In the genomic region with DNA sequence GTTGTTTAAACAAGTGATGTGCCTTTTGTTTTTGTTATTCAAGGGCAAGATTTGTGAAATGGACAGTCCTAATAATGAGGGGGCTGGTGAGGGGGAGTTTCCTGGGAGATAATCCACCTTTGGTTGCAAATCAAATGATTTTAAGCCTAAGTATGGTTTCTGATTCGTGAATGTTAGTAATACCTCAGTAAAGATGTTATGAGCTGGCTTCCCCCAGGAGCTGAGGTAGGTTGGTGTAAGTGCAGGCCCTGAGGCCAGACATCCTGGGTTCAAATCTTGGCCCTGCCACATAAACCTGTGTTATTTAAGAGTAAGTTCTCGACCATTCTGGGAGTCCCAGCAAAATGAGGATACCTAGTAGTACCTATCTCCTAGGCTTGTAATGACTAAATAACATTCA, we compare ENCODE assay signal across 9 cellular contexts. TPM values are rescaled to one million over a fixed set of nuclear protein-coding genes. Genes with fewer than 3 reads are reported as not detected.
DNase-seq lines count a peak whose midpoint lies in the region; ATAC-seq and TF ChIP-seq lines count a peak whose summit lies in the region.
"Had no signal": no experiment of that assay in that cellular context is flagged by ENCODE, and none has a peak within 500 bp of the region (broad histone marks: within the 10 kb centered on the region; RNA-seq: fewer than 3 reads in every experiment).

No MANE protein-coding gene starts in this region.

- H3K9me3 ChIP-seq in thoracic aorta (no peaks in the 10 kb centered on the region), HAP-1 (no peaks in the 10 kb centered on the region)

- TF ChIP-seq CTCF in WTC11 (IDR thresholded peaks at IDR 0.05) (no peak), thoracic aorta (IDR thresholded peaks at IDR 0.05) (no peak)

- ATAC-seq in WTC11 (no peak), thoracic aorta (ENCODE audit: insufficient number of reproducible peaks, low FRiP score, low read depth) (no peak)

- peaks cover 8 to 24% of the 10 kb centered on the region in 2 donors for H3K4me1 ChIP-seq in thoracic aorta (ENCODE audit: control insufficient read depth in 1 of 2, low read depth in 2 of 2)
- peaks cover 2% of the 10 kb centered on the region; the same call in 1 of the 2 replicates for H3K4me1 ChIP-seq in HAP-1

- H3K4me3 ChIP-seq in thoracic aorta (peak overlapping the region; percentile 71), HAP-1 (no peak overlapping the region; the same call in 1 of the 2 replicates)

- H3K27me3 ChIP-seq in thoracic aorta (replicated peaks; ENCODE audit: insufficient read depth) (no peaks in the 10 kb centered on the region), HAP-1 (ENCODE audit: low read depth) (no peaks in the 10 kb centered on the region)

- peak overlapping the region; percentile 89 for H3K27ac Mint-ChIP-seq in activated T-cell treated with anti-CD3 and anti-CD28 coated beads, Interleukin-2, amount 50 U/mL, for 24 hours
- H3K27ac Mint-ChIP-seq in WTC11, result no peak overlapping the region
- peak overlapping the region; percentile 60 to 93 (median 88) for H3K27ac Mint-ChIP-seq in immature natural killer cell

- in situ Hi-C loops in HAP-1 (cut with MboI; ENCODE audit: low sequenced_read_pairs), result no loop called here

- CTCF ChIA-PET in WTC11 (lab: Charles Lee), result interaction anchor here (1.6 kb wide), 2 partner anchors 10 to 90 kb away, joined by 5 to 10 read pairs; no protein-coding TSS in a partner anchor

- H3K27me3 Mint-ChIP-seq in activated T-cell treated with anti-CD3 and anti-CD28 coated beads, Interleukin-2, amount 50 U/mL, for 24 hours, result no peaks in the 10 kb centered on the region
- H3K27me3 Mint-ChIP-seq in WTC11 (ENCODE audit: low read depth) (no peaks in the 10 kb centered on the region), immature natural killer cell (ENCODE audit: low read depth in 3 of 3) (peaks cover 2 to 7% (median 4%) of the 10 kb centered on the region in 3 donors)

- H3K36me3 ChIP-seq in thoracic aorta, result no peaks in the 10 kb centered on the region
- H3K36me3 ChIP-seq in HAP-1 (replicated peaks), result no peaks in the 10 kb centered on the region

- DNase-seq in activated T-cell treated with anti-CD3 and anti-CD28 coated beads, Interleukin-2, amount 50 U/mL, for 24 hours, result no peak
- DNase-seq in activated T-cell treated with anti-CD3 and anti-CD28 coated beads, Interleukin-2, amount 50 U/mL, for 48 hours, result no peak
- DNase-seq in WTC11 (ENCODE audit: low spot score) (no peak), immature natural killer cell (no peak), thoracic aorta (ENCODE audit: low spot score) (no peak), HAP-1 (ENCODE audit: low spot score in 2 of 2) (no peak), NCI-H2196 treated with DMSO at 0.1 percent for 48 hours (lab: John Stamatoyannopoulos, UW; ENCODE audit: unreplicated experiment) (no peak)
- no peak for DNase-seq in activated CD8-positive, alpha-beta memory T cell treated with anti-CD3 and anti-CD28 coated beads for 24 hours

- POLR2A ChIA-PET in WTC11 (lab: Charles Lee), result no interaction called here

- H3K27ac ChIP-seq in thoracic aorta, result peak overlapping the region; percentile 55 to 66

- peaks cover 38% of the 10 kb centered on the region for H3K4me1 Mint-ChIP-seq in activated T-cell treated with anti-CD3 and anti-CD28 coated beads, Interleukin-2, amount 50 U/mL, for 24 hours (ENCODE audit: low read depth)
- H3K4me1 Mint-ChIP-seq in WTC11, result peaks cover 22% of the 10 kb centered on the region
- H3K4me1 Mint-ChIP-seq in immature natural killer cell, result peaks cover 30 to 32% of the 10 kb centered on the region in 2 donors

- H3K36me3 Mint-ChIP-seq in activated T-cell treated with anti-CD3 and anti-CD28 coated beads, Interleukin-2, amount 50 U/mL, for 24 hours (ENCODE audit: low read depth), result peaks cover 21% of the 10 kb centered on the region
- no peaks in the 10 kb centered on the region; the same call in 1 of the 2 replicates for H3K36me3 Mint-ChIP-seq in WTC11
- H3K36me3 Mint-ChIP-seq in immature natural killer cell, result peaks cover 0 to 4% (median 0%) of the 10 kb centered on the region in 3 donors

- H3K4me3 Mint-ChIP-seq in activated T-cell treated with anti-CD3 and anti-CD28 coated beads, Interleukin-2, amount 50 U/mL, for 24 hours, result peak overlapping the region; percentile 98
- H3K4me3 Mint-ChIP-seq in WTC11 (peak overlapping the region; percentile 100), immature natural killer cell (peak overlapping the region; percentile 91 to 96 (median 93))

- H3K9me3 Mint-ChIP-seq in activated T-cell treated with anti-CD3 and anti-CD28 coated beads, Interleukin-2, amount 50 U/mL, for 24 hours, result no peaks in the 10 kb centered on the region
- H3K9me3 Mint-ChIP-seq in WTC11, result no peaks in the 10 kb centered on the region
- no peaks in the 10 kb centered on the region for H3K9me3 Mint-ChIP-seq in immature natural killer cell

TF ChIP-seq in WTC11, 78 proteins besides CTCF, POLR2A, EP300 and RAD21:
- TF ChIP-seq ZNF121 (CRISPR knock-in tag; IDR thresholded peaks at IDR 0.05) (no peak), ZNF423 (CRISPR knock-in tag; IDR thresholded peaks at IDR 0.05) (no peak), ETV6 (CRISPR knock-in tag; IDR thresholded peaks at IDR 0.05) (no peak), ATF1 (CRISPR knock-in tag; IDR thresholded peaks at IDR 0.05) (no peak), IRF2 (CRISPR knock-in tag; IDR thresholded peaks at IDR 0.05; ENCODE audit: borderline replicate concordance, low read depth) (no peak), TEAD4 (CRISPR knock-in tag; IDR thresholded peaks at IDR 0.05) (no peak), HMGA2 (CRISPR knock-in tag; IDR thresholded peaks at IDR 0.05) (no peak), FOXJ3 (CRISPR knock-in tag; IDR thresholded peaks at IDR 0.05; ENCODE audit: borderline replicate concordance) (no peak), CREB1 (CRISPR knock-in tag; IDR thresholded peaks at IDR 0.05) (no peak), ZNF219 (CRISPR knock-in tag; IDR thresholded peaks at IDR 0.05; ENCODE audit: borderline replicate concordance) (no peak)
- TF ChIP-seq, protein P1, sequence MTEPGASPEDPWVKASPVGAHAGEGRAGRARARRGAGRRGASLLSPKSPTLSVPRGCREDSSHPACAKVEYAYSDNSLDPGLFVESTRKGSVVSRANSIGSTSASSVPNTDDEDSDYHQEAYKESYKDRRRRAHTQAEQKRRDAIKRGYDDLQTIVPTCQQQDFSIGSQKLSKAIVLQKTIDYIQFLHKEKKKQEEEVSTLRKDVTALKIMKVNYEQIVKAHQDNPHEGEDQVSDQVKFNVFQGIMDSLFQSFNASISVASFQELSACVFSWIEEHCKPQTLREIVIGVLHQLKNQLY (CRISPR knock-in tag; IDR thresholded peaks at IDR 0.05), result no peak
- TF ChIP-seq, protein P2, sequence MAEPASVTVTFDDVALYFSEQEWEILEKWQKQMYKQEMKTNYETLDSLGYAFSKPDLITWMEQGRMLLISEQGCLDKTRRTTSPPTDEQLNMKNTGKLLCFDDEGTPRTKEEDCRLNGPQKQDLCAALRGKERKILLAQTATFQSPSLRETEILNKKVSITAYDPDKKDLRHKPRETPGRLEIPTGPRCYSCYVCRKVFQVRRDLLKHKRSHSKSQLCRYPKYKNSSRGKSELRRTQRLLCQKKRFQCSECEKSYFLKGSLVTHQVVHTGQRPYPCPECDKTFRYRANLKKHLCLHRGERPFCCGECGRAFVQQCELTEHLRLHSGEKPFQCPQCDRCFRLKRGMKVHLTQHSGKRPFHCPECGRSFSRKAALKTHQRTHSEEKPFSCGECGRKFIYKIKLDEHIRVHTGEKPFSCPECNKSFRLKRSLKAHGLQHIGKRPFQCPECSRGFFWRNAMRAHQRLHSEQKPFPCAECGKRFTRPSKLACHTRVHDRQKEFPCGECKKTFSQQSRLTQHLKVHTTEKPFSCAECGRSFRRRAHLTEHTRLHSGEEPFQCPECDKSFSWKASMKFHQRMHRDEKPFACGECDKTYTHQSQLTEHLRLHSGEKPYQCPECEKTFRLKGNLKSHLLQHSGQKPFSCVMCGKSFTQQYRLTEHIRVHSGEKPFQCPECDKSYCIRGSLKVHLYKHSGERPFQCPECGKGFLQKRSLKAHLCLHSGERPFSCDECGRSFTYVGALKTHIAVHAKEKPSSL (CRISPR knock-in tag; conservative IDR thresholded peaks at IDR 0.05), result no peak
- TF ChIP-seq, protein P3, sequence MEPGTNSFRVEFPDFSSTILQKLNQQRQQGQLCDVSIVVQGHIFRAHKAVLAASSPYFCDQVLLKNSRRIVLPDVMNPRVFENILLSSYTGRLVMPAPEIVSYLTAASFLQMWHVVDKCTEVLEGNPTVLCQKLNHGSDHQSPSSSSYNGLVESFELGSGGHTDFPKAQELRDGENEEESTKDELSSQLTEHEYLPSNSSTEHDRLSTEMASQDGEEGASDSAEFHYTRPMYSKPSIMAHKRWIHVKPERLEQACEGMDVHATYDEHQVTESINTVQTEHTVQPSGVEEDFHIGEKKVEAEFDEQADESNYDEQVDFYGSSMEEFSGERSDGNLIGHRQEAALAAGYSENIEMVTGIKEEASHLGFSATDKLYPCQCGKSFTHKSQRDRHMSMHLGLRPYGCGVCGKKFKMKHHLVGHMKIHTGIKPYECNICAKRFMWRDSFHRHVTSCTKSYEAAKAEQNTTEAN (CRISPR knock-in tag; IDR thresholded peaks at IDR 0.05), result no peak
- TF ChIP-seq, protein P4, sequence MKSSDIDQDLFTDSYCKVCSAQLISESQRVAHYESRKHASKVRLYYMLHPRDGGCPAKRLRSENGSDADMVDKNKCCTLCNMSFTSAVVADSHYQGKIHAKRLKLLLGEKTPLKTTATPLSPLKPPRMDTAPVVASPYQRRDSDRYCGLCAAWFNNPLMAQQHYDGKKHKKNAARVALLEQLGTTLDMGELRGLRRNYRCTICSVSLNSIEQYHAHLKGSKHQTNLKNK (CRISPR knock-in tag; IDR thresholded peaks at IDR 0.05), result no peak
- TF ChIP-seq, protein P5, sequence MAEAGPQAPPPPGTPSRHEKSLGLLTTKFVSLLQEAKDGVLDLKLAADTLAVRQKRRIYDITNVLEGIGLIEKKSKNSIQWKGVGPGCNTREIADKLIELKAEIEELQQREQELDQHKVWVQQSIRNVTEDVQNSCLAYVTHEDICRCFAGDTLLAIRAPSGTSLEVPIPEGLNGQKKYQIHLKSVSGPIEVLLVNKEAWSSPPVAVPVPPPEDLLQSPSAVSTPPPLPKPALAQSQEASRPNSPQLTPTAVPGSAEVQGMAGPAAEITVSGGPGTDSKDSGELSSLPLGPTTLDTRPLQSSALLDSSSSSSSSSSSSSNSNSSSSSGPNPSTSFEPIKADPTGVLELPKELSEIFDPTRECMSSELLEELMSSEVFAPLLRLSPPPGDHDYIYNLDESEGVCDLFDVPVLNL (CRISPR knock-in tag; IDR thresholded peaks at IDR 0.05; ENCODE audit: borderline replicate concordance, low read depth), result no peak

RNA-seq across cellular contexts. Expression of a gene that starts 1.5 kb away (rescaled TPM):
- total RNA-seq in WTC11 (2021) (7.7 to 11.4 TPM (median 10.2 TPM) in 3 replicates), thoracic aorta (10 to 100 TPM; 47.0 to 68.1 TPM)
- 10 to 100 TPM in 1 of 3 donors, 1 to 10 TPM in 2; 2.4 to 22.8 (median 6.7) TPM for polyA plus RNA-seq in immature natural killer cell

RNA-seq across cellular contexts. Expression of a gene that starts 13.1 kb away (rescaled TPM):
- total RNA-seq in WTC11 (2021) (0.18 TPM in 1 of 3 replicates, not detected in the others), thoracic aorta (not detected)
- not detected for polyA plus RNA-seq in immature natural killer cell
- total RNA-seq: left cardiac atrium had no signal

RNA-seq across cellular contexts. Expression of a gene that starts 36.2 kb away (rescaled TPM):
- total RNA-seq in WTC11 (2021), result 14.4 to 24.7 TPM (median 15.1 TPM) in 3 replicates
- polyA plus RNA-seq in immature natural killer cell, result 1 to 10 TPM in 1 of 3 donors, not detected in 2; 1.9 TPM
- 10 to 100 TPM in 1 of 2 donors, 1 to 10 TPM in 1; 9.9 to 18.5 TPM for total RNA-seq in thoracic aorta
